10 cellular contexts compared by ENCODE assay signal in genomic region chr3:39142067-39142466, GRCh38. TPM values are rescaled to one million over a fixed set of nuclear protein-coding genes. Genes with fewer than 3 reads are reported as not detected.
DNase-seq lines count a peak whose midpoint lies in the region; ATAC-seq and TF ChIP-seq lines count a peak whose summit lies in the region.
"Had no signal": no experiment of that assay in that cellular context is flagged by ENCODE, and none has a peak within 500 bp of the region (broad histone marks: within the 10 kb centered on the region; RNA-seq: fewer than 3 reads in every experiment).

No MANE protein-coding gene starts in this region.

- no peaks in the 10 kb centered on the region for H3K27me3 Mint-ChIP-seq in stimulated activated naive CD8-positive, alpha-beta T cell treated with anti-CD3 and anti-CD28 coated beads, Interleukin-15, Interleukin-2, amounts not matched to agents 100 ng/mL and 50 ng/mL, for 24 hours
- H3K27me3 Mint-ChIP-seq in chondrocyte (ENCODE audit: low read depth) = no peaks in the 10 kb centered on the region

- H3K36me3 Mint-ChIP-seq in stimulated activated naive CD8-positive, alpha-beta T cell treated with anti-CD3 and anti-CD28 coated beads, Interleukin-15, Interleukin-2, amounts not matched to agents 100 ng/mL and 50 ng/mL, for 24 hours (ENCODE audit: low read depth) = peaks cover 78% of the 10 kb centered on the region
- peaks cover 40% of the 10 kb centered on the region for H3K36me3 Mint-ChIP-seq in chondrocyte (ENCODE audit: low read depth)

- H3K4me3 Mint-ChIP-seq in stimulated activated naive CD8-positive, alpha-beta T cell treated with anti-CD3 and anti-CD28 coated beads, Interleukin-15, Interleukin-2, amounts not matched to agents 100 ng/mL and 50 ng/mL, for 24 hours = no peak overlapping the region
- no peak overlapping the region for H3K4me3 Mint-ChIP-seq in chondrocyte (ENCODE audit: unreplicated experiment)

- peak overlapping the region; percentile 56 for H3K9ac ChIP-seq in mucosa of stomach (ENCODE audit: low read length)
- H3K9ac ChIP-seq: KMS-11 had no signal

- no peaks in the 10 kb centered on the region for H3K27me3 ChIP-seq in mucosa of stomach (ENCODE audit: control insufficient read depth, insufficient read depth, low read length)

- H3K9me3 ChIP-seq in mucosa of stomach (ENCODE audit: control insufficient read depth, low read length) = no peaks in the 10 kb centered on the region

- peaks cover 81% of the 10 kb centered on the region for H3K4me1 Mint-ChIP-seq in stimulated activated naive CD8-positive, alpha-beta T cell treated with anti-CD3 and anti-CD28 coated beads, Interleukin-15, Interleukin-2, amounts not matched to agents 100 ng/mL and 50 ng/mL, for 24 hours (ENCODE audit: low read depth)
- H3K4me1 Mint-ChIP-seq in chondrocyte (ENCODE audit: low read depth) = peaks cover 66% of the 10 kb centered on the region

- H3K36me3 ChIP-seq in mucosa of stomach (ENCODE audit: control insufficient read depth, insufficient read depth, low read length) = peaks cover 32% of the 10 kb centered on the region

- no peaks in the 10 kb centered on the region for H3K9me3 Mint-ChIP-seq in stimulated activated naive CD8-positive, alpha-beta T cell treated with anti-CD3 and anti-CD28 coated beads, Interleukin-15, Interleukin-2, amounts not matched to agents 100 ng/mL and 50 ng/mL, for 24 hours
- no peaks in the 10 kb centered on the region for H3K9me3 Mint-ChIP-seq in chondrocyte (ENCODE audit: low read depth)
- H3K9me3 Mint-ChIP-seq: activated T-helper 2 cell treated with anti-CD3 and anti-CD28 coated beads, Interferon-gamma antibody, Interleukin-2, Interleukin-4, amounts not matched to agents 10 μg/mL and 5 μg/mL and 100 μg/mL, durations not matched to agents 14 hours and 24 hours and 36 hours had no signal

- no peak for TF ChIP-seq CTCF in chondrocyte (IDR thresholded peaks at IDR 0.05)

- no peak overlapping the region for H3K4me3 ChIP-seq in mucosa of stomach (ENCODE audit: low read length)

- H3K27ac Mint-ChIP-seq in stimulated activated naive CD8-positive, alpha-beta T cell treated with anti-CD3 and anti-CD28 coated beads, Interleukin-15, Interleukin-2, amounts not matched to agents 100 ng/mL and 50 ng/mL, for 24 hours = peak overlapping the region; percentile 51
- peak overlapping the region; percentile 61 for H3K27ac Mint-ChIP-seq in chondrocyte (ENCODE audit: unreplicated experiment)

- peaks cover 56% of the 10 kb centered on the region for H3K4me1 ChIP-seq in mucosa of stomach (ENCODE audit: control insufficient read depth, insufficient read depth, low read length)

- no peak for ATAC-seq in stimulated activated naive CD8-positive, alpha-beta T cell treated with anti-CD3 and anti-CD28 coated beads, Interleukin-15, Interleukin-2, amounts not matched to agents 100 U/mL and 50 U/mL, for 24 hours
- no peak for ATAC-seq in HG02610 (IDR thresholded peaks at IDR 0.05; ENCODE audit: unreplicated experiment)

- DNase-seq in stimulated activated naive CD8-positive, alpha-beta T cell treated with anti-CD3 and anti-CD28 coated beads, Interleukin-15, Interleukin-2, amounts not matched to agents 100 U/mL and 50 U/mL, for 24 hours = no peak
- DNase-seq in chondrocyte (ENCODE audit: low spot score) = no peak
- DNase-seq in NK-92 (lab: John Stamatoyannopoulos, UW; ENCODE audit: unreplicated experiment) = no peak
- DNase-seq in NCI-H2171 treated with DMSO at 0.1 percent for 48 hours (lab: John Stamatoyannopoulos, UW) = no peak
- DNase-seq in NCI-H2171 (lab: John Stamatoyannopoulos, UW) = no peak

RNA-seq across cellular contexts. Expression of gene CSRNP1, which starts 11.3 kb away (rescaled TPM):
- 15.2 to 22.3 TPM (median 21.2 TPM) in 3 replicates for total RNA-seq in chondrocyte

RNA-seq across cellular contexts. Expression of gene TTC21A, which starts 34.6 kb away (rescaled TPM):
- total RNA-seq in chondrocyte = 4.5 to 8.1 TPM (median 6.2 TPM) in 3 replicates

RNA-seq across cellular contexts. Expression of gene GORASP1, which starts 34.6 kb away (rescaled TPM):
- total RNA-seq in chondrocyte = 52.8 to 60.9 TPM (median 54.2 TPM) in 3 replicates

RNA-seq across cellular contexts. Expression of gene XIRP1, which starts 50.3 kb away (rescaled TPM):
- total RNA-seq in chondrocyte = 0.10 TPM in 2 of 3 replicates, not detected in the other
